Comparison of ENCODE assay signal across 9 cellular contexts in genomic region chr1:151710187-151710586, GRCh38. TPM values are rescaled to one million over a fixed set of nuclear protein-coding genes. Genes with fewer than 3 reads are reported as not detected.
A peak's percentile ranks its signal among the peaks of the same experiment; 100 is the strongest.
DNase-seq lines count a peak whose midpoint lies in the region; ATAC-seq and TF ChIP-seq lines count a peak whose summit lies in the region.
"Had no signal": no experiment of that assay in that cellular context is flagged by ENCODE, and none has a peak within 500 bp of the region (broad histone marks: within the 10 kb centered on the region; RNA-seq: fewer than 3 reads in every experiment).

No MANE protein-coding gene starts in this region.

- intact Hi-C loops in A673 (cut with micrococcal nuclease; ENCODE audit: unreplicated experiment), result no loop called here
- intact Hi-C loops in PC-3 (cut with micrococcal nuclease), result no loop called here

- H3K36me3 ChIP-seq in A673 (ENCODE audit: insufficient read depth, low read length, poor library complexity, severe bottlenecking), result no peaks in the 10 kb centered on the region
- H3K36me3 ChIP-seq in PC-3 (ENCODE audit: low read depth, low read length), result no peaks in the 10 kb centered on the region
- H3K36me3 ChIP-seq: thoracic aorta had no signal

- no peaks in the 10 kb centered on the region for H3K79me2 ChIP-seq in PC-3 (ENCODE audit: low read length)

- no peaks in the 10 kb centered on the region for H3F3A ChIP-seq in PC-3 (ENCODE audit: low read length, unreplicated experiment)

- DNase-seq in A673 (ENCODE audit: low spot score) (peak; percentile 71), HT1080 (ENCODE audit: low read depth) (peak; percentile 42), hepatic stellate cell (ENCODE audit: low spot score) (peak; percentile 42), PC-3 (no peak)
- DNase-seq in activated CD4-positive, alpha-beta memory T cell treated with anti-CD3 and anti-CD28 coated beads, Interleukin-2, amount 10 ng/mL, durations not matched to agents 7 days and 5 days, result peak; percentile 33
- no peak for DNase-seq in activated CD8-positive, alpha-beta memory T cell treated with anti-CD3 and anti-CD28 coated beads, Interleukin-2, amount 50 U/mL, for 48 hours

- no peak overlapping the region for H3K4me2 ChIP-seq in PC-3 (ENCODE audit: low read length)

- no peaks in the 10 kb centered on the region for H3K9me3 Mint-ChIP-seq in activated CD4-positive, alpha-beta memory T cell treated with anti-CD3 and anti-CD28 coated beads, Interleukin-2, amount 10 ng/mL, durations not matched to agents 7 days and 5 days

- H3K27me3 Mint-ChIP-seq in activated CD4-positive, alpha-beta memory T cell treated with anti-CD3 and anti-CD28 coated beads, Interleukin-2, amount 10 ng/mL, durations not matched to agents 7 days and 5 days, result peaks cover 8% of the 10 kb centered on the region

- CTCF ChIA-PET in A673 (lab: Charles Lee) (no interaction called here), PC-3 (lab: Charles Lee) (no interaction called here)
- CTCF ChIA-PET in activated CD4-positive, alpha-beta memory T cell treated with anti-CD3 and anti-CD28 coated beads, Interleukin-2, amount 10 ng/mL, durations not matched to agents 7 days and 5 days (lab: Charles Lee), result no interaction called here

- ATAC-seq in GM18870 (IDR thresholded peaks at IDR 0.05; ENCODE audit: unreplicated experiment), result no peak
- no peak for ATAC-seq in PC-3
- ATAC-seq in GM18502 (IDR thresholded peaks at IDR 0.05; ENCODE audit: poor library complexity, unreplicated experiment), result no peak

- POLR2A ChIA-PET in A673 (lab: Charles Lee; ENCODE audit: low non-redundant PET) (no interaction called here), PC-3 (lab: Charles Lee; ENCODE audit: unreplicated experiment) (no interaction called here)
- POLR2A ChIA-PET in activated CD4-positive, alpha-beta memory T cell treated with anti-CD3 and anti-CD28 coated beads, Interleukin-2, amount 10 ng/mL, durations not matched to agents 7 days and 5 days (lab: Charles Lee), result no interaction called here

- H3K27ac ChIP-seq in A673 (ENCODE audit: low read depth, low read length, poor library complexity, severe bottlenecking) (no peak overlapping the region), PC-3 (ENCODE audit: low read length) (no peak overlapping the region)
- H3K27ac ChIP-seq: thoracic aorta had no signal

- H3K9me2 ChIP-seq in PC-3 (replicated peaks; ENCODE audit: low read length), result no peaks in the 10 kb centered on the region

- no TSS peak for BruUV-seq in A673 (replicated peaks; lab: Mats Ljungman, UMichigan)
- no TSS peak for BruUV-seq in PC-3 (replicated peaks; lab: Mats Ljungman, UMichigan)

- no peaks in the 10 kb centered on the region for H3K9me3 ChIP-seq in A673 (ENCODE audit: low read depth, low read length, poor library complexity, severe bottlenecking)
- no peaks in the 10 kb centered on the region for H3K9me3 ChIP-seq in PC-3 (ENCODE audit: low read length)
- H3K9me3 ChIP-seq: thoracic aorta had no signal

- H3K4me3 ChIP-seq in A673 (ENCODE audit: low read depth, low read length, poor library complexity, severe bottlenecking), result no peak overlapping the region
- no peak overlapping the region for H3K4me3 ChIP-seq in PC-3 (ENCODE audit: low read length)
- H3K4me3 ChIP-seq: thoracic aorta had no signal

- H3K36me3 Mint-ChIP-seq in activated CD4-positive, alpha-beta memory T cell treated with anti-CD3 and anti-CD28 coated beads, Interleukin-2, amount 10 ng/mL, durations not matched to agents 7 days and 5 days (ENCODE audit: low read depth), result no peaks in the 10 kb centered on the region

- H3K4me3 Mint-ChIP-seq in activated CD4-positive, alpha-beta memory T cell treated with anti-CD3 and anti-CD28 coated beads, Interleukin-2, amount 10 ng/mL, durations not matched to agents 7 days and 5 days, result no peak overlapping the region

- H3K4me1 Mint-ChIP-seq in activated CD4-positive, alpha-beta memory T cell treated with anti-CD3 and anti-CD28 coated beads, Interleukin-2, amount 10 ng/mL, durations not matched to agents 7 days and 5 days, result peaks cover 6% of the 10 kb centered on the region

- no peaks in the 10 kb centered on the region for H4K20me1 ChIP-seq in PC-3 (ENCODE audit: low read length)

- H3K9ac ChIP-seq in PC-3 (ENCODE audit: low read length), result no peak overlapping the region

- H3K4me1 ChIP-seq in A673 (ENCODE audit: insufficient read depth, low read length, poor library complexity, severe bottlenecking), result no peaks in the 10 kb centered on the region
- no peaks in the 10 kb centered on the region for H3K4me1 ChIP-seq in PC-3 (ENCODE audit: insufficient read depth, low read length)

- H3K27ac Mint-ChIP-seq in activated CD4-positive, alpha-beta memory T cell treated with anti-CD3 and anti-CD28 coated beads, Interleukin-2, amount 10 ng/mL, durations not matched to agents 7 days and 5 days, result no peak overlapping the region

- no peak overlapping the region for H2AFZ ChIP-seq in PC-3 (ENCODE audit: low read length)

- TF ChIP-seq CTCF in A673 (conservative IDR thresholded peaks at IDR 0.05; ENCODE audit: low read depth, low read length), result no peak
- TF ChIP-seq CTCF in PC-3 (conservative IDR thresholded peaks at IDR 0.05; ENCODE audit: low read depth, low read length), result no peak

- H3K27me3 ChIP-seq in A673 (replicated peaks; ENCODE audit: insufficient read depth, low read depth, low read length, poor library complexity) (peaks cover 19% of the 10 kb centered on the region), PC-3 (ENCODE audit: low read length) (no peaks in the 10 kb centered on the region)

RNA-seq across cellular contexts. Expression of gene CELF3, which starts 6.4 kb away (rescaled TPM):
- total RNA-seq in A673 (2021) (0.15 TPM in 1 of 2 replicates, not detected in the other), PC-3 (2014; rRNA removed) (0.07 TPM in 1 of 2 replicates, not detected in the other)
- total RNA-seq in HT1080 (2014; rRNA removed; shearing (Covaris generic)), result not detected in 2 replicates
- polyA plus RNA-seq in HT1080 (2015; cell fraction: cytosol; rRNA removed), result not detected in 2 replicates
- 0.08 TPM in 1 of 2 replicates, not detected in the other for polyA plus RNA-seq in HT1080 (2015; cell fraction: nucleus; rRNA removed)
- not detected for total RNA-seq in activated CD4-positive, alpha-beta memory T cell treated with anti-CD3 and anti-CD28 coated beads, Interleukin-2, amount 10 ng/mL, durations not matched to agents 7 days and 5 days
- total RNA-seq: thoracic aorta had no signal

RNA-seq across cellular contexts. Expression of gene RIIAD1, which starts 11.1 kb away (rescaled TPM):
- total RNA-seq in A673 (2021), result not detected in 2 replicates
- total RNA-seq in HT1080 (2014; rRNA removed; shearing (Covaris generic)), result not detected in 2 replicates
- not detected in 2 replicates for polyA plus RNA-seq in HT1080 (2015; cell fraction: cytosol; rRNA removed)
- not detected in 2 replicates for polyA plus RNA-seq in HT1080 (2015; cell fraction: nucleus; rRNA removed)
- total RNA-seq in activated CD4-positive, alpha-beta memory T cell treated with anti-CD3 and anti-CD28 coated beads, Interleukin-2, amount 10 ng/mL, durations not matched to agents 7 days and 5 days, result not detected
- not detected in 2 replicates for total RNA-seq in PC-3 (2014; rRNA removed)
- total RNA-seq: thoracic aorta had no signal

RNA-seq across cellular contexts. Expression of gene MRPL9, which starts 53.1 kb away (rescaled TPM):
- total RNA-seq in A673 (2021) (132 and 143 TPM in 2 replicates), PC-3 (2014; rRNA removed) (229 and 260 TPM in 2 replicates)
- total RNA-seq in HT1080 (2014; rRNA removed; shearing (Covaris generic)), result 112 and 136 TPM in 2 replicates
- 67.6 and 74.7 TPM in 2 replicates for polyA plus RNA-seq in HT1080 (2015; cell fraction: cytosol; rRNA removed)
- polyA plus RNA-seq in HT1080 (2015; cell fraction: nucleus; rRNA removed), result 58.5 and 72.1 TPM in 2 replicates
- 10 to 100 TPM; 97.9 to 98.9 TPM for total RNA-seq in activated CD4-positive, alpha-beta memory T cell treated with anti-CD3 and anti-CD28 coated beads, Interleukin-2, amount 10 ng/mL, durations not matched to agents 7 days and 5 days

Comparison
In these comparisons a context has a peak if more than half of its experiments do, and no peak if none do; other contexts are left out.
1. DNase-seq: peak in A673 (single experiment), HT1080 (single experiment), activated CD4-positive, alpha-beta memory T cell treated with anti-CD3 and anti-CD28 coated beads, Interleukin-2, amount 10 ng/mL, durations not matched to agents 7 days and 5 days (single experiment) and hepatic stellate cell (single experiment); none in activated CD8-positive, alpha-beta memory T cell treated with anti-CD3 and anti-CD28 coated beads, Interleukin-2, amount 50 U/mL, for 48 hours (single experiment) and PC-3 (single experiment).